ENCODE assay signal across 1 cellular context in the genomic region with DNA sequence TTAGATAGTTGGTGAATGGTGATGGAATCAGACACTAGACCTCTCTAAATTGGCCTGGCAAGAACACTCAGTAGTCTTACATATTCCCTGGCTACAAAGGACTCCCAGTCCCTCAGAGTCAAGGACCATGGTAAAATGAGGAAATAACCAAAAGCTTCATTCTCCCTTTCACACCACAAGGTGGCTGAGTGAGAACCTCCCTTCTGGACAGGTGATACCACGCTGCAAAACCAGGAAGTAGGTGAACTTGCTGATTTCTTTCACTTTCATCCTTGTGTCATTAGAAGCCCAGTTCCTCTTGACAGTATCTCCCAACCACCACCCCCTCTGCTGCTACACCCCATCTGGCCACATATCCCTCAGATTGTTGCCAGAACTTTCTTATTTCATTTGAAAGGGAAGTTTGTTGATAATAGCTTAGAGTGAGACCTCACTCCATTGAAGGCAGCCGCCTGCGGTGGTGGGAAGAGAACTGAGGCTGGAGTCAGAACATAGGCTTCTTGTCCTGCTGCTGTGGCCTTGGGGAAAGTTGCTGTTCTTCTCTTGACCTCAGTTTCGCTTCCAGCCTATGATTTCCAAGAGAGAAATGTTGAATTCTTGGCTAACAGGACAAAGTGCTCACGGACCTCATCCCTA.
TF ChIP-seq lines count a peak whose summit lies in the region.

No MANE protein-coding gene starts in this region.

TF ChIP-seq in GM12878, 131 proteins besides CTCF, POLR2A, EP300 and RAD21 (continued from another document):
- TF ChIP-seq ATF7 (IDR thresholded peaks at IDR 0.05; ENCODE audit: low read depth) (peak; percentile 80), ZNF592 (IDR thresholded peaks at IDR 0.05) (no peak), CREM (IDR thresholded peaks at IDR 0.05; ENCODE audit: low read depth) (peak; percentile 23; the same call in 1 of the 2 replicates), TBL1XR1 (IDR thresholded peaks at IDR 0.05; ENCODE audit: low read depth, low read length) (no peak), RUNX3 (IDR thresholded peaks at IDR 0.05; ENCODE audit: low read length) (peak; percentile 55), SIX5 (IDR thresholded peaks at IDR 0.05; ENCODE audit: low read depth, low read length, severe bottlenecking) (no peak), E2F4 (IDR thresholded peaks at IDR 0.05; ENCODE audit: low read depth, low read length) (no peak), ZBED1 (IDR thresholded peaks at IDR 0.05; ENCODE audit: borderline replicate concordance) (no peak), EED (IDR thresholded peaks at IDR 0.05; ENCODE audit: low read depth) (peak; percentile 59), TARDBP (IDR thresholded peaks at IDR 0.05; ENCODE audit: borderline replicate concordance) (no peak), RB1 (IDR thresholded peaks at IDR 0.05; ENCODE audit: borderline replicate concordance) (no peak), CBX5 (IDR thresholded peaks at IDR 0.05; ENCODE audit: low read depth) (no peak), RAD51 (IDR thresholded peaks at IDR 0.05) (peak; percentile 55; the same call in 1 of the 2 replicates), ETV6 (conservative IDR thresholded peaks at IDR 0.05 in 1 of 2, IDR thresholded peaks at IDR 0.05 in 1 of 2; ENCODE audit: borderline replicate concordance in 1 of 2, low read depth in 1 of 2) (peak in 1 of 2 experiments; percentile 86; a peak in 2 of 4 replicates), FOXM1 (IDR thresholded peaks at IDR 0.05; ENCODE audit: low read depth, low read length) (no peak), JUND (IDR thresholded peaks at IDR 0.05; ENCODE audit: low read depth, low read length) (no peak), IKZF1 (conservative IDR thresholded peaks at IDR 0.05) (peak; percentile 42; the same call in 1 of the 2 replicates), BCL11A (IDR thresholded peaks at IDR 0.05; ENCODE audit: low read depth, low read length) (0 out of 2 replicates have a peak, but pooled peaks have one; percentile 30), CBX3 (IDR thresholded peaks at IDR 0.05; ENCODE audit: borderline replicate concordance, low read depth) (no peak), SREBF1 (IDR thresholded peaks at IDR 0.05; ENCODE audit: low read length) (no peak), MYB (IDR thresholded peaks at IDR 0.05; ENCODE audit: borderline replicate concordance, low read depth, low read length) (no peak), CHD2 (IDR thresholded peaks at IDR 0.05; ENCODE audit: borderline replicate concordance, low read depth, low read length) (0 out of 2 replicates have a peak, but pooled peaks have one; percentile 49), DPF2 (IDR thresholded peaks at IDR 0.05) (0 out of 2 replicates have a peak, but pooled peaks have one; percentile 29), TCF3 (IDR thresholded peaks at IDR 0.05; ENCODE audit: borderline replicate concordance, insufficient read depth, low read depth, low read length) (peak; percentile 72; the same call in 1 of the 2 replicates)
- TF ChIP-seq, protein P1, sequence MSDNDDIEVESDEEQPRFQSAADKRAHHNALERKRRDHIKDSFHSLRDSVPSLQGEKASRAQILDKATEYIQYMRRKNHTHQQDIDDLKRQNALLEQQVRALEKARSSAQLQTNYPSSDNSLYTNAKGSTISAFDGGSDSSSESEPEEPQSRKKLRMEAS (IDR thresholded peaks at IDR 0.05; ENCODE audit: low read depth, low read length), result 0 out of 2 replicates have a peak, but pooled peaks have one; percentile 49
- TF ChIP-seq, protein P2, sequence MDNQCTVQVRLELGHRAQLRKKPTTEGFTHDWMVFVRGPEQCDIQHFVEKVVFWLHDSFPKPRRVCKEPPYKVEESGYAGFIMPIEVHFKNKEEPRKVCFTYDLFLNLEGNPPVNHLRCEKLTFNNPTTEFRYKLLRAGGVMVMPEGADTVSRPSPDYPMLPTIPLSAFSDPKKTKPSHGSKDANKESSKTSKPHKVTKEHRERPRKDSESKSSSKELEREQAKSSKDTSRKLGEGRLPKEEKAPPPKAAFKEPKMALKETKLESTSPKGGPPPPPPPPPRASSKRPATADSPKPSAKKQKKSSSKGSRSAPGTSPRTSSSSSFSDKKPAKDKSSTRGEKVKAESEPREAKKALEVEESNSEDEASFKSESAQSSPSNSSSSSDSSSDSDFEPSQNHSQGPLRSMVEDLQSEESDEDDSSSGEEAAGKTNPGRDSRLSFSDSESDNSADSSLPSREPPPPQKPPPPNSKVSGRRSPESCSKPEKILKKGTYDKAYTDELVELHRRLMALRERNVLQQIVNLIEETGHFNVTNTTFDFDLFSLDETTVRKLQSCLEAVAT (IDR thresholded peaks at IDR 0.05), result peak; percentile 60; the same call in 1 of the 2 replicates
